ENCODE assay signal across 8 cellular contexts in the genomic region with DNA sequence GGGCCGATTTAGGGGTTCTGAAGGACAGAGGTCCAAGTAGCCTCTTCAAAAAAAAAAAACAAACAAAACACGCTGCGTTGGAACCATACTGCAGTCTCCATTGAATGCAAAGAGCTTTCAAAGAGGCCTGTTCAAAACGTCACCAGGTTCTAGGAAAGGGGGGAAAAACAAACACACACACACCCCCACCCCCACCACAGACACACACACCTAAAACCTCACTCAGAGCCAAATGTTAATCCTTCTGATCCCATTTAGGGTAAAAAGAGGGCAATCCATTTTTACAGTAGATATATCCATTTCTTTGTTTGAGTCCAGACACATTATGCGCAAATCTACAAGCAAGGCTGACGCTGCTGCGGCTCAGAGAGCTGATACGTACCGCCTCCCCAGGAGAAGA. TPM values are rescaled to one million over a fixed set of nuclear protein-coding genes. Genes with fewer than 3 reads are reported as not detected.
DNase-seq lines count a peak whose midpoint lies in the region; ATAC-seq and TF ChIP-seq lines count a peak whose summit lies in the region.

No MANE protein-coding gene starts in this region.

- peak overlapping the region; percentile 36 for H3K9ac ChIP-seq in iPS-18a (ENCODE audit: low read length)

- H3K27me3 ChIP-seq in iPS-18a (ENCODE audit: control insufficient read depth, insufficient read depth, low read length), result peaks cover 26% of the 10 kb centered on the region
- H3K27me3 ChIP-seq in transverse colon, result no peaks in the 10 kb centered on the region

- H3K4me1 ChIP-seq in iPS-18a (ENCODE audit: control insufficient read depth, low read depth, low read length) (peaks cover 4% of the 10 kb centered on the region), transverse colon (peaks cover 0 to 3% (median 0%) of the 10 kb centered on the region in 4 donors)

- TF ChIP-seq POLR2A in transverse colon (IDR thresholded peaks at IDR 0.05), result no peak

- no peaks in the 10 kb centered on the region for H3K27me3 Mint-ChIP-seq in activated naive CD4-positive, alpha-beta T cell treated with anti-CD3 and anti-CD28 coated beads for 36 hours (ENCODE audit: low read depth)
- peaks cover 9% of the 10 kb centered on the region for H3K27me3 Mint-ChIP-seq in activated CD4-positive, alpha-beta memory T cell treated with anti-CD3 and anti-CD28 coated beads, Interleukin-2, amount 10 ng/mL, durations not matched to agents 7 days and 5 days

- POLR2A ChIA-PET in activated CD4-positive, alpha-beta memory T cell treated with anti-CD3 and anti-CD28 coated beads, Interleukin-2, amount 10 ng/mL, durations not matched to agents 7 days and 5 days (lab: Charles Lee), result interaction anchor here (1.2 to 3.2 kb wide), 7 partner anchors 9 to 152 kb away, joined by 3 to 22 read pairs (median 8); no protein-coding TSS in a partner anchor

- H3K4me3 ChIP-seq in iPS-18a (ENCODE audit: low read length), result peak overlapping the region; percentile 73
- peak overlapping the region in 3 of 4 donors; percentile 68 to 85 (median 80) for H3K4me3 ChIP-seq in transverse colon

- intact Hi-C loops in activated naive CD4-positive, alpha-beta T cell treated with anti-CD3 and anti-CD28 coated beads for 36 hours (cut with micrococcal nuclease), result loop anchor here (1.0 to 10.0 kb wide), 5 partner anchors 26 to 270 kb away; partner anchors contain the start of genes NDUFA1, RNF113A, STEEP1 and UPF3B
- intact Hi-C loops in transverse colon (cut with DNase I; ENCODE audit: low total_unique reads), result no loop called here

- peak overlapping the region; percentile 96 for H3K4me3 Mint-ChIP-seq in activated naive CD4-positive, alpha-beta T cell treated with anti-CD3 and anti-CD28 coated beads for 36 hours
- peak overlapping the region; percentile 92 for H3K4me3 Mint-ChIP-seq in activated CD4-positive, alpha-beta memory T cell treated with anti-CD3 and anti-CD28 coated beads, Interleukin-2, amount 10 ng/mL, durations not matched to agents 7 days and 5 days

- no peaks in the 10 kb centered on the region for H3K9me3 Mint-ChIP-seq in activated naive CD4-positive, alpha-beta T cell treated with anti-CD3 and anti-CD28 coated beads for 36 hours
- H3K9me3 Mint-ChIP-seq in activated CD4-positive, alpha-beta memory T cell treated with anti-CD3 and anti-CD28 coated beads, Interleukin-2, amount 10 ng/mL, durations not matched to agents 7 days and 5 days, result no peaks in the 10 kb centered on the region

- H3K27ac Mint-ChIP-seq in activated naive CD4-positive, alpha-beta T cell treated with anti-CD3 and anti-CD28 coated beads for 36 hours, result peak overlapping the region; percentile 70
- H3K27ac Mint-ChIP-seq in activated CD4-positive, alpha-beta memory T cell treated with anti-CD3 and anti-CD28 coated beads, Interleukin-2, amount 10 ng/mL, durations not matched to agents 7 days and 5 days, result peak overlapping the region; percentile 83

- TF ChIP-seq EP300 in transverse colon (IDR thresholded peaks at IDR 0.05; ENCODE audit: low read depth), result no peak

- H3K27ac ChIP-seq in iPS-18a (ENCODE audit: low read length), result no peak overlapping the region
- peak overlapping the region; percentile 88 to 93 (median 90) for H3K27ac ChIP-seq in transverse colon

- CTCF ChIA-PET in activated naive CD4-positive, alpha-beta T cell treated with anti-CD3 and anti-CD28 coated beads for 36 hours (lab: Charles Lee), result no interaction called here
- CTCF ChIA-PET in activated CD4-positive, alpha-beta memory T cell treated with anti-CD3 and anti-CD28 coated beads, Interleukin-2, amount 10 ng/mL, durations not matched to agents 7 days and 5 days (lab: Charles Lee), result interaction anchor here (0.7 to 3.6 kb wide), 2 partner anchors 11 to 124 kb away, joined by 4 to 17 read pairs; no protein-coding TSS in a partner anchor

- no peak for DNase-seq in activated naive CD4-positive, alpha-beta T cell treated with anti-CD3 and anti-CD28 coated beads for 36 hours
- no peak for DNase-seq in activated naive CD4-positive, alpha-beta T cell (lab: John Stamatoyannopoulos, UW)
- DNase-seq in activated CD4-positive, alpha-beta memory T cell treated with anti-CD3 and anti-CD28 coated beads, Interleukin-2, amount 10 ng/mL, durations not matched to agents 7 days and 5 days, result no peak
- no peak for DNase-seq in transverse colon
- DNase-seq in HPDE6-E6E7 (ENCODE audit: extremely low spot score), result no peak

- WGBS in transverse colon (ENCODE audit: low coverage in 1 of 2), 2 donors, result 19 to 45% methylated on average over 2 to 9 of the region's 9 CpGs

- peaks cover 12% of the 10 kb centered on the region for H3K9me3 ChIP-seq in iPS-18a (ENCODE audit: control insufficient read depth, low read depth, low read length)
- no peaks in the 10 kb centered on the region for H3K9me3 ChIP-seq in transverse colon

- no peak for TF ChIP-seq CTCF in transverse colon (IDR thresholded peaks at IDR 0.05)

- in situ Hi-C loops in transverse colon (cut with MboI; ENCODE audit: low pct_ligation_motif_present in 1 of 4, low pct_unique_long_range_greater_than_20kb in 1 of 4, low sequenced_read_pairs in 3 of 4), result no loop called here

- H3K36me3 ChIP-seq in iPS-18a (ENCODE audit: control insufficient read depth, low read depth, low read length), result no peaks in the 10 kb centered on the region
- no peaks in the 10 kb centered on the region for H3K36me3 ChIP-seq in transverse colon

- ATAC-seq in GM19328 (IDR thresholded peaks at IDR 0.05; ENCODE audit: unreplicated experiment) (no peak), GM21515 (IDR thresholded peaks at IDR 0.05; ENCODE audit: unreplicated experiment) (no peak)

- peaks cover 40% of the 10 kb centered on the region for H3K4me1 Mint-ChIP-seq in activated naive CD4-positive, alpha-beta T cell treated with anti-CD3 and anti-CD28 coated beads for 36 hours (ENCODE audit: low read depth)
- peaks cover 37% of the 10 kb centered on the region for H3K4me1 Mint-ChIP-seq in activated CD4-positive, alpha-beta memory T cell treated with anti-CD3 and anti-CD28 coated beads, Interleukin-2, amount 10 ng/mL, durations not matched to agents 7 days and 5 days

- peaks cover 7% of the 10 kb centered on the region for H3K36me3 Mint-ChIP-seq in activated naive CD4-positive, alpha-beta T cell treated with anti-CD3 and anti-CD28 coated beads for 36 hours (ENCODE audit: low read depth)
- peaks cover 10% of the 10 kb centered on the region for H3K36me3 Mint-ChIP-seq in activated CD4-positive, alpha-beta memory T cell treated with anti-CD3 and anti-CD28 coated beads, Interleukin-2, amount 10 ng/mL, durations not matched to agents 7 days and 5 days (ENCODE audit: low read depth)

RNA-seq across cellular contexts. Expression of gene NKRF, which starts 1.4 kb away (rescaled TPM):
- 10 to 100 TPM; 15.8 to 17.0 TPM for total RNA-seq in activated naive CD4-positive, alpha-beta T cell treated with anti-CD3 and anti-CD28 coated beads for 36 hours
- total RNA-seq in activated CD4-positive, alpha-beta memory T cell treated with anti-CD3 and anti-CD28 coated beads, Interleukin-2, amount 10 ng/mL, durations not matched to agents 7 days and 5 days, result 10 to 100 TPM; 13.8 to 14.7 TPM
- 1 to 10 TPM; 1.5 to 6.8 (median 3.3) TPM for total RNA-seq in transverse colon

RNA-seq across cellular contexts. Expression of gene UBE2A, which starts 30.4 kb away (rescaled TPM):
- total RNA-seq in activated naive CD4-positive, alpha-beta T cell treated with anti-CD3 and anti-CD28 coated beads for 36 hours, result 10 to 100 TPM; 46.1 to 49.8 TPM
- 10 to 100 TPM; 76.2 to 79.6 TPM for total RNA-seq in activated CD4-positive, alpha-beta memory T cell treated with anti-CD3 and anti-CD28 coated beads, Interleukin-2, amount 10 ng/mL, durations not matched to agents 7 days and 5 days
- 10 to 100 TPM; 26.1 to 87.9 (median 72.5) TPM for total RNA-seq in transverse colon

RNA-seq across cellular contexts. Expression of gene STEEP1, which starts 39.6 kb away (rescaled TPM):
- 10 to 100 TPM; 19.6 to 20.7 TPM for total RNA-seq in activated naive CD4-positive, alpha-beta T cell treated with anti-CD3 and anti-CD28 coated beads for 36 hours
- 10 to 100 TPM; 17.7 to 17.9 TPM for total RNA-seq in activated CD4-positive, alpha-beta memory T cell treated with anti-CD3 and anti-CD28 coated beads, Interleukin-2, amount 10 ng/mL, durations not matched to agents 7 days and 5 days
- total RNA-seq in transverse colon, result 10 to 100 TPM; 26.9 to 59.5 (median 32.4) TPM
